In the genomic region with DNA sequence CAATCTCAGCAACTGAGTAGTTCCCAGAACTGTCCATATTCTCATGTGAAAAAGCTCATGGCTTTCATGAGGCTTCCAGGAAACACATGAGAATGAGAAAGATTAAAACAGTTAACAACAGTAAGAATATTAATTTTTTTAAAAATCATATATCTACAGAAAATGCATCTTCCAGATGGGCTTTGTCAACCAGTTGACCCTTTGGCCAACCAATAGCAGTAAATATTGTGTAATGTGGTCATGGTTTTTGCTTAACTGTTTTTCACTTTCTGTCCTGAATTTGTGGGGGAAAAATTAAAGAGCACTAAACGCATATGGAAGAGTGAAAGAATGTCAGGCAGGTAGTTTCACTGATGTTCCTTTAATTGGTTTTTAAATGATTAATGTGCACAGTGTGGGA, we compare ENCODE assay signal across 21 cellular contexts.
"Had no signal": no experiment of that assay in that cellular context is flagged by ENCODE, and none has a peak within 500 bp of the region (broad histone marks: within the 10 kb centered on the region; RNA-seq: fewer than 3 reads in every experiment).

No MANE protein-coding gene starts in this region.

- H3K4me1 Mint-ChIP-seq: nephron progenitor cell; stimulated activated naive B cell treated with anti-CD40 and anti-IgM and Interleukin-4, amounts not matched to agents 10 μg/mL and 1 μg/mL and 100 μg/mL, for 72 hours had no signal

- H3K27me3 ChIP-seq: ascending aorta, brain microvascular endothelial cell, esophagus squamous epithelium, gastroesophageal sphincter, heart left ventricle, SJSA1, upper lobe of left lung had no signal

- H3K4me1 ChIP-seq: gastroesophageal sphincter, SJSA1, upper lobe of left lung had no signal

- DNase-seq: activated CD4-positive, alpha-beta T cell treated with anti-CD3 and anti-CD28 coated beads for 1 hour; activated CD4-positive, alpha-beta T cell treated with anti-CD3 and anti-CD28 coated beads, Interleukin-2, amount 50 U/mL, for 4 hours; activated CD8-positive, alpha-beta memory T cell treated with anti-CD3 and anti-CD28 coated beads, Interleukin-2, amount 10 ng/mL, durations not matched to agents 7 days and 5 days; activated naive CD4-positive, alpha-beta T cell treated with Interleukin-2 at 50 U/mL for 16 hours; activated T-cell treated with anti-CD3 and anti-CD28 coated beads for 4 hours; brain microvascular endothelial cell; caudate nucleus; endodermal cell; esophagus squamous epithelium; heart left ventricle; nephron progenitor cell; posterior cingulate gyrus; small intestine; stimulated activated CD4-positive, alpha-beta T cell treated with anti-CD3 and anti-CD28 coated beads, Interleukin-2, amount 100 ng/mL, for 24 hours; stimulated activated naive B cell treated with anti-CD40 and anti-IgM and Interleukin-4, amounts not matched to agents 10 μg/mL and 1 μg/mL and 100 μg/mL, for 72 hours; T-helper 9 cell; upper lobe of left lung had no signal

- H3K4me3 ChIP-seq: ascending aorta, esophagus squamous epithelium, gastroesophageal sphincter, heart left ventricle, SJSA1, upper lobe of left lung had no signal

- H3K9me3 ChIP-seq: ascending aorta, esophagus squamous epithelium, gastroesophageal sphincter, heart left ventricle, SJSA1, upper lobe of left lung had no signal

- H3K36me3 ChIP-seq: gastroesophageal sphincter had no signal

- H3K4me3 Mint-ChIP-seq: activated CD8-positive, alpha-beta memory T cell treated with anti-CD3 and anti-CD28 coated beads, Interleukin-2, amount 10 ng/mL, durations not matched to agents 7 days and 5 days; endodermal cell; nephron progenitor cell; stimulated activated naive B cell treated with anti-CD40 and anti-IgM and Interleukin-4, amounts not matched to agents 10 μg/mL and 1 μg/mL and 100 μg/mL, for 72 hours had no signal

- ATAC-seq: activated CD8-positive, alpha-beta memory T cell treated with anti-CD3 and anti-CD28 coated beads, Interleukin-2, amount 10 ng/mL, durations not matched to agents 7 days and 5 days; gastroesophageal sphincter; heart left ventricle; sciatic nerve; stimulated activated naive B cell treated with anti-CD40 and anti-IgM and Interleukin-4, amounts not matched to agents 10 μg/mL and 1 μg/mL and 100 μg/mL, for 72 hours had no signal

- H3K27ac ChIP-seq: ascending aorta, brain microvascular endothelial cell, esophagus squamous epithelium, gastroesophageal sphincter, heart left ventricle, SJSA1, upper lobe of left lung had no signal

- H3K9me3 Mint-ChIP-seq: endodermal cell, nephron progenitor cell had no signal

- H3K27me3 Mint-ChIP-seq: activated CD8-positive, alpha-beta memory T cell treated with anti-CD3 and anti-CD28 coated beads, Interleukin-2, amount 10 ng/mL, durations not matched to agents 7 days and 5 days; stimulated activated naive B cell treated with anti-CD40 and anti-IgM and Interleukin-4, amounts not matched to agents 10 μg/mL and 1 μg/mL and 100 μg/mL, for 72 hours had no signal

- H3K27ac Mint-ChIP-seq: endodermal cell; nephron progenitor cell; stimulated activated naive B cell treated with anti-CD40 and anti-IgM and Interleukin-4, amounts not matched to agents 10 μg/mL and 1 μg/mL and 100 μg/mL, for 72 hours had no signal
